ENCODE assay signal across 8 cellular contexts in the genomic region with DNA sequence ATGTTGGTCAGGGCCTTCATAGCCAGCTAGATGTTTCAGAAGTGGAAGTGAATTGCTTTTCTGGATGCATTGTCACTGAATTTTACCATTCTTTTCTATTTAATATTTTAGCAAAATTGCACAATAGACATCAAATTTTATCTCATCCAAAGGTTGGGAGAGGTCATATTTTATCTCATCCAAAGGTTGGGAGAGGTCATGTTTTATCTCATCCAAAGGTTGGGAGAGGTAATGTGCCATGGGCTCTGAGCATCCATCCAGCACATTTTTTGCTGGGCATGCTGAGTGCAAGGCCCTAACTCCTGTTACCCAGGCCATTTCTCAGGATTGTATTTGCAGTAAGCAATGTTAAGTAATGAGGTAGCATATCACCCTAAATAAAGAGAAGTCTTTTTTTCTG.
"Had no signal": no experiment of that assay in that cellular context is flagged by ENCODE, and none has a peak within 500 bp of the region (broad histone marks: within the 10 kb centered on the region; RNA-seq: fewer than 3 reads in every experiment).

No MANE protein-coding gene starts in this region.

- FAIRE-seq: G401.6, GM12878, GM12891, GM12892, GM18507, GM19239 had no signal

- H3K4me3 ChIP-seq: GM12878 had no signal

- ATAC-seq: GM12878 had no signal

- DNase-seq: GDM1, GF-D8 had no signal
